17 cellular contexts compared by ENCODE assay signal in genomic region chr17:64259922-64260321, GRCh38. TPM values are rescaled to one million over a fixed set of nuclear protein-coding genes. Genes with fewer than 3 reads are reported as not detected.
DNase-seq lines count a peak whose midpoint lies in the region; ATAC-seq and TF ChIP-seq lines count a peak whose summit lies in the region.
"Had no signal": no experiment of that assay in that cellular context is flagged by ENCODE, and none has a peak within 500 bp of the region (broad histone marks: within the 10 kb centered on the region; RNA-seq: fewer than 3 reads in every experiment).

No MANE protein-coding gene starts in this region.

- peak overlapping the region; percentile 27 for H3K4me3 Mint-ChIP-seq in CD4-positive, alpha-beta T cell
- peak overlapping the region; percentile 47 for H3K4me3 Mint-ChIP-seq in neural crest cell
- H3K4me3 Mint-ChIP-seq: dendritic cell treated with granulocyte-macrophage colony-stimulating factor and Interleukin-4, amounts not matched to agents 40 ng/mL and 50 ng/mL, for 4 days; neural progenitor cell had no signal

- H3K36me3 Mint-ChIP-seq in CD4-positive, alpha-beta T cell (ENCODE audit: low read depth): peaks cover 10% of the 10 kb centered on the region
- H3K36me3 Mint-ChIP-seq in neural crest cell (ENCODE audit: low read depth): no peaks in the 10 kb centered on the region
- H3K36me3 Mint-ChIP-seq: neural progenitor cell had no signal

- H2AK5ac ChIP-seq in neuronal stem cell (ENCODE audit: low read depth, low read length): no peak overlapping the region

- no peak overlapping the region for H4K91ac ChIP-seq in neuronal stem cell (ENCODE audit: low read depth, low read length, poor library complexity)

- no peak overlapping the region for H2AFZ ChIP-seq in neuronal stem cell (ENCODE audit: low read length)
- H2AFZ ChIP-seq: neural progenitor cell had no signal

- no peak overlapping the region for H3K27ac ChIP-seq in CD4-positive, alpha-beta T cell (ENCODE audit: low read depth, low read length)
- H3K27ac ChIP-seq in left ventricle myocardium inferior (replicated peaks) (no peak overlapping the region), neuronal stem cell (replicated peaks; ENCODE audit: low read length) (no peak overlapping the region)
- H3K27ac ChIP-seq: gastroesophageal sphincter, neural progenitor cell had no signal

- no peaks in the 10 kb centered on the region for H3K27me3 Mint-ChIP-seq in CD4-positive, alpha-beta T cell
- H3K27me3 Mint-ChIP-seq in neural crest cell (ENCODE audit: low read depth): peaks cover 16% of the 10 kb centered on the region
- H3K27me3 Mint-ChIP-seq: CD8-positive, alpha-beta memory T cell; dendritic cell treated with granulocyte-macrophage colony-stimulating factor and Interleukin-4, amounts not matched to agents 40 ng/mL and 50 ng/mL, for 4 days had no signal

- H2BK120ac ChIP-seq in neuronal stem cell (ENCODE audit: low read depth, low read length): no peak overlapping the region

- no peak overlapping the region for H2BK15ac ChIP-seq in neuronal stem cell (ENCODE audit: low read length)

- no peaks in the 10 kb centered on the region for H3K9me3 ChIP-seq in CD4-positive, alpha-beta T cell (ENCODE audit: control insufficient read depth, low read length)
- no peaks in the 10 kb centered on the region for H3K9me3 ChIP-seq in left ventricle myocardium inferior (replicated peaks)
- H3K9me3 ChIP-seq in neuronal stem cell (replicated peaks in 1 of 2; ENCODE audit: control insufficient read depth in 2 of 2, insufficient read depth in 1 of 2, low read depth in 1 of 2, low read length in 2 of 2): no peaks in the 10 kb centered on the region
- H3K9me3 ChIP-seq: gastroesophageal sphincter had no signal

- H3K4me1 ChIP-seq in left ventricle myocardium inferior (peaks cover 71% of the 10 kb centered on the region), neuronal stem cell (ENCODE audit: control insufficient read depth in 2 of 2, insufficient read depth in 1 of 2, low read depth in 1 of 2, low read length in 2 of 2) (peaks cover 26 to 29% of the 10 kb centered on the region in 2 donors)

- no peaks in the 10 kb centered on the region for H3K36me3 ChIP-seq in left ventricle myocardium inferior
- no peaks in the 10 kb centered on the region for H3K36me3 ChIP-seq in neuronal stem cell (replicated peaks in 1 of 2; ENCODE audit: control insufficient read depth in 2 of 2, insufficient read depth in 2 of 2, low read length in 2 of 2)
- H3K36me3 ChIP-seq: gastroesophageal sphincter, neural progenitor cell had no signal

- TF ChIP-seq POLR2A in NB4 (IDR thresholded peaks at IDR 0.05; ENCODE audit: extremely low read depth, insufficient read length): no peak

- no peak overlapping the region for H3K4ac ChIP-seq in neuronal stem cell (ENCODE audit: low read length)

- peaks cover 58% of the 10 kb centered on the region for H3K4me1 Mint-ChIP-seq in CD4-positive, alpha-beta T cell (ENCODE audit: low read depth)
- H3K4me1 Mint-ChIP-seq in neural crest cell: peaks cover 44% of the 10 kb centered on the region

- no peak overlapping the region for H3K23ac ChIP-seq in neuronal stem cell (ENCODE audit: low read depth, low read length, poor library complexity)

- CTCF ChIA-PET in CD4-positive, alpha-beta T cell (lab: Charles Lee): no interaction called here

- H3K27ac Mint-ChIP-seq in CD4-positive, alpha-beta T cell: no peak overlapping the region
- H3K27ac Mint-ChIP-seq in neural crest cell (ENCODE audit: unreplicated experiment): no peak overlapping the region
- H3K27ac Mint-ChIP-seq: dendritic cell treated with granulocyte-macrophage colony-stimulating factor and Interleukin-4, amounts not matched to agents 40 ng/mL and 50 ng/mL, for 4 days; neural progenitor cell; stimulated activated effector memory CD8-positive, alpha-beta T cell treated with anti-CD3 and anti-CD28 coated beads, Interleukin-12 subunit alpha, Interleukin-12 subunit beta, amount 100 ng/mL, for 72 hours had no signal

- POLR2A ChIA-PET in CD4-positive, alpha-beta T cell (lab: Charles Lee): interaction anchor here (1.0 kb wide), 1 partner anchor 114 kb away, joined by 3 read pairs; no protein-coding TSS in a partner anchor

- no peak overlapping the region for H3K14ac ChIP-seq in neuronal stem cell (ENCODE audit: low read length)

- intact Hi-C loops in CD4-positive, alpha-beta T cell (cut with DNase I, micrococcal nuclease): loop anchor here (5.0 to 10.0 kb wide), 6 partner anchors 237 to 1302 kb away; partner anchors contain the start of genes AXIN2 (in 1 of the 2), MAP3K3 (in 1 of the 2), POLG2 (in 1 of the 2) and SMARCD2 (in 1 of the 2)
- intact Hi-C loops in left ventricle myocardium inferior (cut with micrococcal nuclease): loop anchor here (5.0 kb wide), 1 partner anchor 113 kb away; no protein-coding TSS in a partner anchor

- no peaks in the 10 kb centered on the region for H3K79me1 ChIP-seq in neuronal stem cell (ENCODE audit: low read depth, low read length)

- no peaks in the 10 kb centered on the region for H3K9me3 Mint-ChIP-seq in CD4-positive, alpha-beta T cell
- no peaks in the 10 kb centered on the region for H3K9me3 Mint-ChIP-seq in neural crest cell
- H3K9me3 Mint-ChIP-seq: CD8-positive, alpha-beta memory T cell; dendritic cell treated with granulocyte-macrophage colony-stimulating factor and Interleukin-4, amounts not matched to agents 40 ng/mL and 50 ng/mL, for 4 days; neural progenitor cell; stimulated activated effector memory CD8-positive, alpha-beta T cell treated with anti-CD3 and anti-CD28 coated beads, Interleukin-12 subunit alpha, Interleukin-12 subunit beta, amount 100 ng/mL, for 72 hours had no signal

- H2BK5ac ChIP-seq in neuronal stem cell (ENCODE audit: low read length): no peak overlapping the region

- TF ChIP-seq CTCF in CD4-positive, alpha-beta T cell (IDR thresholded peaks at IDR 0.05): no peak
- TF ChIP-seq CTCF in NB4 (IDR thresholded peaks at IDR 0.05; ENCODE audit: low read depth, low read length): no peak
- no peak for TF ChIP-seq CTCF in choroid plexus epithelial cell (conservative IDR thresholded peaks at IDR 0.05; ENCODE audit: low read depth, low read length)
- TF ChIP-seq CTCF in neural crest cell (conservative IDR thresholded peaks at IDR 0.05): no peak
- no peak for TF ChIP-seq CTCF in left ventricle myocardium inferior (IDR thresholded peaks at IDR 0.05; ENCODE audit: borderline replicate concordance)

- WGBS in neuronal stem cell (ENCODE audit: extremely low coverage in 2 of 2, insufficient read length in 2 of 2, insufficient replicate concordance in 1 of 2), 2 donors: no CpG with 5 or more reads among the region's 3 CpGs

- no peak overlapping the region for H3K18ac ChIP-seq in neuronal stem cell (ENCODE audit: low read length)

- no peaks in the 10 kb centered on the region for H3K27me3 ChIP-seq in CD4-positive, alpha-beta T cell (ENCODE audit: control insufficient read depth, insufficient read depth, low read length)
- H3K27me3 ChIP-seq in left ventricle myocardium inferior (ENCODE audit: low read depth): no peaks in the 10 kb centered on the region
- peaks cover 0 to 22% (median 0%) of the 10 kb centered on the region in 3 experiments for H3K27me3 ChIP-seq in neuronal stem cell (ENCODE audit: control insufficient read depth in 3 of 3, insufficient read depth in 3 of 3, low read depth in 1 of 3, low read length in 3 of 3)
- H3K27me3 ChIP-seq: gastroesophageal sphincter had no signal

- no peak overlapping the region for H3K4me2 ChIP-seq in neuronal stem cell (ENCODE audit: insufficient read depth, low read length, poor library complexity, severe bottlenecking)
- H3K4me2 ChIP-seq: neural progenitor cell had no signal

- H4K8ac ChIP-seq in neuronal stem cell (ENCODE audit: low read depth, low read length): no peak overlapping the region

- DNase-seq in CD4-positive, alpha-beta T cell: no peak
- peak; percentile 45 for DNase-seq in NB4 (ENCODE audit: low read depth)
- peak; percentile 67 for DNase-seq in choroid plexus epithelial cell (ENCODE audit: low read depth)
- no peak for DNase-seq in neural crest cell (ENCODE audit: low read depth, low spot score)
- DNase-seq in HK-2 (ENCODE audit: unreplicated experiment): no peak
- no peak for DNase-seq in left ventricle myocardium inferior
- no peak for DNase-seq in neuronal stem cell (ENCODE audit: low spot score)
- DNase-seq: activated CD4-positive, alpha-beta T cell treated with anti-CD3 and anti-CD28 coated beads, Interleukin-2, amount 50 U/mL, for 48 hours; activated effector memory CD4-positive, alpha-beta T cell treated with anti-CD3 and anti-CD28 coated beads, Interleukin-2, amount 50 U/mL, for 16 hours; CD8-positive, alpha-beta memory T cell; NCI-H1417 treated with DMSO at 0.1 percent for 48 hours; stimulated activated CD4-positive, alpha-beta T cell treated with anti-CD3 and anti-CD28 coated beads, Interleukin-1b, Interleukin-23, amount 100 ng/mL, for 48 hours had no signal

- H3K4me3 ChIP-seq in NB4 (ENCODE audit: low read depth, low read length) (no peak overlapping the region), choroid plexus epithelial cell (ENCODE audit: low read depth, low read length) (no peak overlapping the region), left ventricle myocardium inferior (no peak overlapping the region), neuronal stem cell (ENCODE audit: low read length in 2 of 2) (no peak overlapping the region)
- H3K4me3 ChIP-seq: gastroesophageal sphincter, neural progenitor cell had no signal

- H2BK12ac ChIP-seq in neuronal stem cell (ENCODE audit: low read length): no peak overlapping the region

- no peak overlapping the region for H3K9ac ChIP-seq in neuronal stem cell (ENCODE audit: low read depth, low read length, poor library complexity)
- H3K9ac ChIP-seq: neural progenitor cell had no signal

- no peak for ATAC-seq in CD4-positive, alpha-beta T cell (ENCODE audit: poor library complexity)
- ATAC-seq in HG02678 (IDR thresholded peaks at IDR 0.05; ENCODE audit: unreplicated experiment): no peak
- ATAC-seq: gastroesophageal sphincter; stimulated activated effector memory CD8-positive, alpha-beta T cell treated with anti-CD3 and anti-CD28 coated beads, Interleukin-12 subunit alpha, Interleukin-12 subunit beta, amount 100 ng/mL, for 72 hours had no signal

RNA-seq across cellular contexts. Expression of gene TEX2, which starts 3.1 kb away (rescaled TPM):
- 1 to 10 TPM; 8.6 to 8.9 TPM for total RNA-seq in CD4-positive, alpha-beta T cell
- total RNA-seq in neural crest cell: 19.2 TPM in 2 replicates
- 58.0 TPM for total RNA-seq in left ventricle myocardium inferior
- polyA plus RNA-seq in neuronal stem cell (2013, experiment 1 of 2): 4.1 TPM
- polyA plus RNA-seq in neuronal stem cell (2013, experiment 2 of 2): 4.3 TPM

Comparison
In these comparisons a context has a peak if more than half of its experiments do, and no peak if none do; other contexts are left out.
1. DNase-seq: peak in NB4 (single experiment) and choroid plexus epithelial cell (single experiment); none in CD4-positive, alpha-beta T cell (0 of 10), neural crest cell (single experiment), HK-2 (single experiment), left ventricle myocardium inferior (single experiment) and neuronal stem cell (single experiment).